In genomic region chr10:71988895-71989294, GRCh38 we compare ENCODE assay signal across 1 cellular context. TPM values are rescaled to one million over a fixed set of nuclear protein-coding genes. Genes with fewer than 3 reads are reported as not detected.
"Had no signal": no experiment of that assay in that cellular context is flagged by ENCODE, and none has a peak within 500 bp of the region (broad histone marks: within the 10 kb centered on the region; RNA-seq: fewer than 3 reads in every experiment).

No MANE protein-coding gene starts in this region.

RNA-seq across cellular contexts. Expression of gene CHST3, which starts 24.7 kb away (rescaled TPM):
- total RNA-seq: OCI-LY7 had no signal
